ENCODE assay signal across 1 cellular context in the genomic region with DNA sequence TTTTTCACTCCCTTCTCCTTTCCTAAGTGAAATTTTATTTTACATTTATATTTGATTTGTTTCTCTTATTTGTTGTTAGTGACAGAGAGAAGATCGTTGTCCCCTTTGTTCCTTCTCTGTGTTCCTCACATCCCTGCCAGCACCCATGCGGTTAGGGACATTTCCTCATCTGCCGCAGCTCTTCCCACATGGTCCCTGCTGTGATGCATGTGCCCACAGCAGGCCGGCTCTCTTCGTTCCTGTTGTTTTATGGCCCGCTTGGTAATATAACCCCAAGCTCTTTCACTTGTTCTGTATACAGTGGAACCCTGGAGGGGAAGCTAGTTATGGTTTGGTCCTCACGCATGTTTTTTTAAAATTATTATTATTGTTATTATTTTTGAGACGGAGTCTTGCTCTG.
TF ChIP-seq lines count a peak whose summit lies in the region.

No MANE protein-coding gene starts in this region.

TF ChIP-seq in HepG2, 621 proteins besides CTCF, POLR2A, EP300 and RAD21:
- TF ChIP-seq ZNF101 (CRISPR knock-in tag; IDR thresholded peaks at IDR 0.05; ENCODE audit: borderline replicate concordance, low read depth) (no peak), U2AF1 (optimal IDR thresholded peaks at IDR 0.05; ENCODE audit: low read depth, low read length) (no peak)
- TF ChIP-seq, protein P1, sequence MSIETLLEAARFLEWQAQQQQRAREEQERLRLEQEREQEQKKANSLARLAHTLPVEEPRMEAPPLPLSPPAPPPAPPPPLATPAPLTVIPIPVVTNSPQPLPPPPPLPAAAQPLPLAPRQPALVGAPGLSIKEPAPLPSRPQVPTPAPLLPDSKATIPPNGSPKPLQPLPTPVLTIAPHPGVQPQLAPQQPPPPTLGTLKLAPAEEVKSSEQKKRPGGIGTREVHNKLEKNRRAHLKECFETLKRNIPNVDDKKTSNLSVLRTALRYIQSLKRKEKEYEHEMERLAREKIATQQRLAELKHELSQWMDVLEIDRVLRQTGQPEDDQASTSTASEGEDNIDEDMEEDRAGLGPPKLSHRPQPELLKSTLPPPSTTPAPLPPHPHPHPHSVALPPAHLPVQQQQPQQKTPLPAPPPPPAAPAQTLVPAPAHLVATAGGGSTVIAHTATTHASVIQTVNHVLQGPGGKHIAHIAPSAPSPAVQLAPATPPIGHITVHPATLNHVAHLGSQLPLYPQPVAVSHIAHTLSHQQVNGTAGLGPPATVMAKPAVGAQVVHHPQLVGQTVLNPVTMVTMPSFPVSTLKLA (IDR thresholded peaks at IDR 0.05): peak; percentile 90
- TF ChIP-seq, protein P2, sequence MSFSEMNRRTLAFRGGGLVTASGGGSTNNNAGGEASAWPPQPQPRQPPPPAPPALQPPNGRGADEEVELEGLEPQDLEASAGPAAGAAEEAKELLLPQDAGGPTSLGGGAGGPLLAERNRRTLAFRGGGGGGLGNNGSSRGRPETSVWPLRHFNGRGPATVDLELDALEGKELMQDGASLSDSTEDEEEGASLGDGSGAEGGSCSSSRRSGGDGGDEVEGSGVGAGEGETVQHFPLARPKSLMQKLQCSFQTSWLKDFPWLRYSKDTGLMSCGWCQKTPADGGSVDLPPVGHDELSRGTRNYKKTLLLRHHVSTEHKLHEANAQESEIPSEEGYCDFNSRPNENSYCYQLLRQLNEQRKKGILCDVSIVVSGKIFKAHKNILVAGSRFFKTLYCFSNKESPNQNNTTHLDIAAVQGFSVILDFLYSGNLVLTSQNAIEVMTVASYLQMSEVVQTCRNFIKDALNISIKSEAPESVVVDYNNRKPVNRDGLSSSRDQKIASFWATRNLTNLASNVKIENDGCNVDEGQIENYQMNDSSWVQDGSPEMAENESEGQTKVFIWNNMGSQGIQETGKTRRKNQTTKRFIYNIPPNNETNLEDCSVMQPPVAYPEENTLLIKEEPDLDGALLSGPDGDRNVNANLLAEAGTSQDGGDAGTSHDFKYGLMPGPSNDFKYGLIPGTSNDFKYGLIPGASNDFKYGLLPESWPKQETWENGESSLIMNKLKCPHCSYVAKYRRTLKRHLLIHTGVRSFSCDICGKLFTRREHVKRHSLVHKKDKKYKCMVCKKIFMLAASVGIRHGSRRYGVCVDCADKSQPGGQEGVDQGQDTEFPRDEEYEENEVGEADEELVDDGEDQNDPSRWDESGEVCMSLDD (CRISPR knock-in tag; IDR thresholded peaks at IDR 0.05; ENCODE audit: borderline replicate concordance): no peak
- TF ChIP-seq, protein P3, sequence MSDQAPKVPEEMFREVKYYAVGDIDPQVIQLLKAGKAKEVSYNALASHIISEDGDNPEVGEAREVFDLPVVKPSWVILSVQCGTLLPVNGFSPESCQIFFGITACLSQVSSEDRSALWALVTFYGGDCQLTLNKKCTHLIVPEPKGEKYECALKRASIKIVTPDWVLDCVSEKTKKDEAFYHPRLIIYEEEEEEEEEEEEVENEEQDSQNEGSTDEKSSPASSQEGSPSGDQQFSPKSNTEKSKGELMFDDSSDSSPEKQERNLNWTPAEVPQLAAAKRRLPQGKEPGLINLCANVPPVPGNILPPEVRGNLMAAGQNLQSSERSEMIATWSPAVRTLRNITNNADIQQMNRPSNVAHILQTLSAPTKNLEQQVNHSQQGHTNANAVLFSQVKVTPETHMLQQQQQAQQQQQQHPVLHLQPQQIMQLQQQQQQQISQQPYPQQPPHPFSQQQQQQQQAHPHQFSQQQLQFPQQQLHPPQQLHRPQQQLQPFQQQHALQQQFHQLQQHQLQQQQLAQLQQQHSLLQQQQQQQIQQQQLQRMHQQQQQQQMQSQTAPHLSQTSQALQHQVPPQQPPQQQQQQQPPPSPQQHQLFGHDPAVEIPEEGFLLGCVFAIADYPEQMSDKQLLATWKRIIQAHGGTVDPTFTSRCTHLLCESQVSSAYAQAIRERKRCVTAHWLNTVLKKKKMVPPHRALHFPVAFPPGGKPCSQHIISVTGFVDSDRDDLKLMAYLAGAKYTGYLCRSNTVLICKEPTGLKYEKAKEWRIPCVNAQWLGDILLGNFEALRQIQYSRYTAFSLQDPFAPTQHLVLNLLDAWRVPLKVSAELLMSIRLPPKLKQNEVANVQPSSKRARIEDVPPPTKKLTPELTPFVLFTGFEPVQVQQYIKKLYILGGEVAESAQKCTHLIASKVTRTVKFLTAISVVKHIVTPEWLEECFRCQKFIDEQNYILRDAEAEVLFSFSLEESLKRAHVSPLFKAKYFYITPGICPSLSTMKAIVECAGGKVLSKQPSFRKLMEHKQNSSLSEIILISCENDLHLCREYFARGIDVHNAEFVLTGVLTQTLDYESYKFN (CRISPR knock-in tag; conservative IDR thresholded peaks at IDR 0.05): no peak
TF ChIP-seq in HepG2: peak in this region for 1.
